Comparison of ENCODE assay signal across 24 cellular contexts in genomic region chr7:3134715-3135114, GRCh38.
DNase-seq lines count a peak whose midpoint lies in the region; ATAC-seq, FAIRE-seq and TF ChIP-seq lines count a peak whose summit lies in the region.
"Had no signal": no experiment of that assay in that cellular context is flagged by ENCODE, and none has a peak within 500 bp of the region (broad histone marks: within the 10 kb centered on the region; RNA-seq: fewer than 3 reads in every experiment).

No MANE protein-coding gene starts in this region.

- in situ Hi-C loops in mammary epithelial cell (cut with MboI; ENCODE audit: low sequenced_read_pairs in 2 of 2): no loop called here

- CTCF ChIA-PET in mammary epithelial cell (lab: Charles Lee; ENCODE audit: low non-redundant PET): no interaction called here

- no peak overlapping the region for H3K4me2 ChIP-seq in mammary epithelial cell (ENCODE audit: insufficient read depth, low read depth, low read length)
- no peak overlapping the region for H3K4me2 ChIP-seq in astrocyte (ENCODE audit: low read length)

- no peak overlapping the region for H3K4me3 Mint-ChIP-seq in T-helper 2 cell treated with Interferon-gamma antibody and Interleukin-4, amounts not matched to agents 5 μg/mL and 100 μg/mL, for 36 hours
- no peak overlapping the region for H3K4me3 Mint-ChIP-seq in astrocyte (ENCODE audit: unreplicated experiment)
- H3K4me3 Mint-ChIP-seq: B cell had no signal

- TF ChIP-seq CTCF in mammary epithelial cell (conservative IDR thresholded peaks at IDR 0.05 in 1 of 2, IDR thresholded peaks at IDR 0.05 in 1 of 2; ENCODE audit: extremely low read depth in 1 of 2, insufficient read depth in 1 of 2, low read depth in 1 of 2, low read length in 2 of 2) (no peak), breast epithelium (IDR thresholded peaks at IDR 0.05) (no peak), astrocyte (IDR thresholded peaks at IDR 0.05; ENCODE audit: insufficient read depth, low read depth, low read length) (no peak), foreskin keratinocyte (conservative IDR thresholded peaks at IDR 0.05) (no peak)

- H3K4me1 ChIP-seq in mammary epithelial cell (ENCODE audit: insufficient read depth, low read length): no peaks in the 10 kb centered on the region
- no peaks in the 10 kb centered on the region for H3K4me1 ChIP-seq in breast epithelium
- H3K4me1 ChIP-seq in astrocyte (ENCODE audit: insufficient read depth, low read length): no peaks in the 10 kb centered on the region
- no peaks in the 10 kb centered on the region for H3K4me1 ChIP-seq in foreskin keratinocyte
- H3K4me1 ChIP-seq: heart right ventricle, spleen, upper lobe of right lung had no signal

- H3K27me3 ChIP-seq in mammary epithelial cell (ENCODE audit: insufficient read depth, low read length) (no peaks in the 10 kb centered on the region), breast epithelium (peaks cover 0 to 3% of the 10 kb centered on the region in 2 donors), astrocyte (ENCODE audit: insufficient read depth, low read length) (peaks cover 2% of the 10 kb centered on the region), foreskin keratinocyte (no peaks in the 10 kb centered on the region)
- H3K27me3 ChIP-seq: upper lobe of right lung had no signal

- H3K9me3 Mint-ChIP-seq in T-helper 2 cell treated with Interferon-gamma antibody and Interleukin-4, amounts not matched to agents 5 μg/mL and 100 μg/mL, for 36 hours: peaks cover 8% of the 10 kb centered on the region
- H3K9me3 Mint-ChIP-seq in astrocyte (ENCODE audit: unreplicated experiment): peaks cover 4% of the 10 kb centered on the region

- no peak overlapping the region for H3K4me3 ChIP-seq in mammary epithelial cell (replicated peaks in 1 of 3; ENCODE audit: insufficient read depth in 1 of 3, low read depth in 2 of 3, low read length in 3 of 3)
- H3K4me3 ChIP-seq in breast epithelium: no peak overlapping the region
- no peak overlapping the region for H3K4me3 ChIP-seq in astrocyte (ENCODE audit: insufficient read depth, low read depth, low read length)
- H3K4me3 ChIP-seq: heart right ventricle, spleen, upper lobe of right lung had no signal

- H3K9ac ChIP-seq in mammary epithelial cell (ENCODE audit: insufficient read depth, low read length): no peak overlapping the region
- no peak overlapping the region for H3K9ac ChIP-seq in astrocyte (ENCODE audit: low read length)

- H3K79me2 ChIP-seq in mammary epithelial cell (ENCODE audit: insufficient read depth, low read length) (no peaks in the 10 kb centered on the region), astrocyte (ENCODE audit: insufficient read depth, low read length) (no peaks in the 10 kb centered on the region)

- DNase-seq in T-helper 2 cell treated with Interferon-gamma antibody and Interleukin-4, amounts not matched to agents 5 μg/mL and 100 μg/mL, for 36 hours (ENCODE audit: low spot score): peak; percentile 30
- no peak for DNase-seq in T-helper 2 cell
- peak; percentile 29 for DNase-seq in mammary epithelial cell
- DNase-seq in breast epithelium (ENCODE audit: low spot score in 2 of 2): no peak
- DNase-seq in astrocyte (ENCODE audit: low read depth): peak; percentile 15
- DNase-seq in stimulated activated CD4-positive, alpha-beta T cell treated with anti-CD3 and anti-CD28 coated beads, TNF-alpha, amount 100 ng/mL, for 24 hours (ENCODE audit: low read depth in 3 of 3): peak in 2 of 3 experiments; percentile 7 to 19
- DNase-seq in NCI-H510A (lab: John Stamatoyannopoulos, UW): no peak
- no peak for DNase-seq in foreskin keratinocyte
- DNase-seq: 8988T; activated CD4-positive, alpha-beta T cell treated with anti-CD3 and anti-CD28 coated beads, Interleukin-2, amount 50 U/mL, for 1 hour; COR-L47; heart right ventricle; left ventricle myocardium superior; MV-4-11; NCI-H187 treated with DMSO at 0.1 percent for 48 hours; NCI-H345; nucleus accumbens; retina; RPMI8226; spleen; upper lobe of right lung had no signal

- 42% methylated on average over 6 of the region's 6 CpGs for WGBS in mammary epithelial cell (ENCODE audit: low coverage, missing lambda C conversion rate)

- BruUV-seq in mammary epithelial cell (replicated peaks; lab: Mats Ljungman, UMichigan): no TSS peak

- ATAC-seq in foreskin keratinocyte: no peak
- ATAC-seq: heart right ventricle, left ventricle myocardium superior, upper lobe of right lung had no signal

- no peak overlapping the region for H3K27ac ChIP-seq in mammary epithelial cell (ENCODE audit: insufficient read depth, low read depth, low read length)
- H3K27ac ChIP-seq in breast epithelium: no peak overlapping the region
- no peak overlapping the region for H3K27ac ChIP-seq in astrocyte (ENCODE audit: low read depth, low read length)
- H3K27ac ChIP-seq in foreskin keratinocyte: no peak overlapping the region
- H3K27ac ChIP-seq: heart right ventricle, spleen, upper lobe of right lung had no signal

- H3K27me3 Mint-ChIP-seq in T-helper 2 cell treated with Interferon-gamma antibody and Interleukin-4, amounts not matched to agents 5 μg/mL and 100 μg/mL, for 36 hours (ENCODE audit: low read depth): peaks cover 4% of the 10 kb centered on the region
- H3K27me3 Mint-ChIP-seq in astrocyte (ENCODE audit: low read depth, unreplicated experiment): peaks cover 3% of the 10 kb centered on the region

- H3K9me3 ChIP-seq in mammary epithelial cell (replicated peaks; ENCODE audit: insufficient read depth, low read length) (peaks cover 7% of the 10 kb centered on the region), breast epithelium (no peaks in the 10 kb centered on the region), astrocyte (ENCODE audit: insufficient read depth, low read depth, low read length) (no peaks in the 10 kb centered on the region)
- H3K9me3 ChIP-seq: upper lobe of right lung had no signal

- H3K36me3 Mint-ChIP-seq in T-helper 2 cell treated with Interferon-gamma antibody and Interleukin-4, amounts not matched to agents 5 μg/mL and 100 μg/mL, for 36 hours (ENCODE audit: low read depth): no peaks in the 10 kb centered on the region
- H3K36me3 Mint-ChIP-seq in astrocyte (ENCODE audit: low read depth, unreplicated experiment): no peaks in the 10 kb centered on the region

- H3K27ac Mint-ChIP-seq in T-helper 2 cell treated with Interferon-gamma antibody and Interleukin-4, amounts not matched to agents 5 μg/mL and 100 μg/mL, for 36 hours: no peak overlapping the region
- H3K27ac Mint-ChIP-seq in astrocyte (ENCODE audit: unreplicated experiment): no peak overlapping the region
- H3K27ac Mint-ChIP-seq: B cell had no signal

- no peak for FAIRE-seq in astrocyte (lab: Jason Lieb, UNC)
- FAIRE-seq: colon, TTC549 had no signal

- dilution Hi-C loops in mammary epithelial cell (cut with HindIII; ENCODE audit: low sequenced_read_pairs): no loop called here

- H3K36me3 ChIP-seq in mammary epithelial cell (ENCODE audit: insufficient read depth, low read length) (no peaks in the 10 kb centered on the region), breast epithelium (no peaks in the 10 kb centered on the region), astrocyte (ENCODE audit: insufficient read depth, low read length) (no peaks in the 10 kb centered on the region)
- H3K36me3 ChIP-seq: heart right ventricle, spleen, upper lobe of right lung had no signal

- H3K4me1 Mint-ChIP-seq in T-helper 2 cell treated with Interferon-gamma antibody and Interleukin-4, amounts not matched to agents 5 μg/mL and 100 μg/mL, for 36 hours (ENCODE audit: low read depth): no peaks in the 10 kb centered on the region
- H3K4me1 Mint-ChIP-seq in astrocyte (ENCODE audit: low read depth, unreplicated experiment): no peaks in the 10 kb centered on the region
- H3K4me1 Mint-ChIP-seq: B cell had no signal

- H2AFZ ChIP-seq in mammary epithelial cell (ENCODE audit: low read depth, low read length) (no peak overlapping the region), astrocyte (ENCODE audit: low read depth, low read length) (no peak overlapping the region)

- TF ChIP-seq POLR2A in breast epithelium (IDR thresholded peaks at IDR 0.05): no peak

- no peaks in the 10 kb centered on the region for H4K20me1 ChIP-seq in mammary epithelial cell (ENCODE audit: insufficient read depth, low read length)
- no peaks in the 10 kb centered on the region for H4K20me1 ChIP-seq in astrocyte (ENCODE audit: insufficient read depth, low read length)

- intact Hi-C loops in mammary epithelial cell (cut with micrococcal nuclease) (no loop called here), breast epithelium (cut with DNase I; ENCODE audit: low total_unique reads) (no loop called here)

Comparison
In these comparisons a context has a peak if more than half of its experiments do, and no peak if none do; other contexts are left out.
1. DNase-seq: peak in T-helper 2 cell treated with Interferon-gamma antibody and Interleukin-4, amounts not matched to agents 5 μg/mL and 100 μg/mL, for 36 hours (single experiment), mammary epithelial cell (single experiment), astrocyte (single experiment) and stimulated activated CD4-positive, alpha-beta T cell treated with anti-CD3 and anti-CD28 coated beads, TNF-alpha, amount 100 ng/mL, for 24 hours (2 of 3); none in T-helper 2 cell (0 of 5), breast epithelium (0 of 2), NCI-H510A (single experiment) and foreskin keratinocyte (0 of 2).